In genomic region chr20:25033250-25033940, GRCh38 we compare ENCODE assay signal across 10 cellular contexts. TPM values are rescaled to one million over a fixed set of nuclear protein-coding genes. Genes with fewer than 3 reads are reported as not detected.
DNase-seq lines count a peak whose midpoint lies in the region; ATAC-seq and TF ChIP-seq lines count a peak whose summit lies in the region.
"Had no signal": no experiment of that assay in that cellular context is flagged by ENCODE, and none has a peak within 500 bp of the region (broad histone marks: within the 10 kb centered on the region; RNA-seq: fewer than 3 reads in every experiment).

No MANE protein-coding gene starts in this region.

- H3K27ac ChIP-seq in hepatocyte (peak overlapping the region; percentile 46), spleen (peak overlapping the region in 6 of 8 donors; percentile 5 to 38 (median 28)), tibial artery (peak overlapping the region in 1 of 2 donors; percentile 22)

- peak; percentile 7 for DNase-seq in NCI-H1048 (lab: John Stamatoyannopoulos, UW)
- DNase-seq in activated B cell treated with CpG ODN at 0.5 μM for 24 hours = no peak
- DNase-seq in hepatocyte (ENCODE audit: low spot score) = peak; percentile 50
- DNase-seq in spleen = peak; percentile 8
- DNase-seq in tibial artery = no peak
- no peak for DNase-seq in kidney tubule cell (ENCODE audit: low spot score)
- no peak for DNase-seq in activated T-cell treated with anti-CD3 and anti-CD28 coated beads, Interleukin-2, amount 50 U/mL, for 72 hours

- H3K4me2 ChIP-seq in hepatocyte = peak overlapping the region; percentile 3

- H3K36me3 ChIP-seq in hepatocyte (replicated peaks; ENCODE audit: insufficient read depth, low read depth) = no peaks in the 10 kb centered on the region
- H3K36me3 ChIP-seq in spleen = peaks cover 0 to 50% (median 16%) of the 10 kb centered on the region in 6 donors
- peaks cover 10 to 15% (median 14%) of the 10 kb centered on the region in 3 donors for H3K36me3 ChIP-seq in tibial artery

- H3K27me3 Mint-ChIP-seq in activated B cell treated with CpG ODN at 0.5 μM for 24 hours = no peaks in the 10 kb centered on the region
- no peaks in the 10 kb centered on the region for H3K27me3 Mint-ChIP-seq in activated T-cell treated with anti-CD3 and anti-CD28 coated beads, Interleukin-2, amount 50 U/mL, for 72 hours (ENCODE audit: low read depth)

- H3K4me3 Mint-ChIP-seq in activated B cell treated with CpG ODN at 0.5 μM for 24 hours = no peak overlapping the region
- H3K4me3 Mint-ChIP-seq in activated T-cell treated with anti-CD3 and anti-CD28 coated beads, Interleukin-2, amount 50 U/mL, for 72 hours = no peak overlapping the region

- H3K4me1 ChIP-seq in hepatocyte (ENCODE audit: insufficient read depth) (peaks cover 35% of the 10 kb centered on the region), spleen (peaks cover 29 to 75% (median 45%) of the 10 kb centered on the region in 6 donors), tibial artery (peaks cover 2 to 52% (median 36%) of the 10 kb centered on the region in 4 donors)

- H3K27ac Mint-ChIP-seq in activated B cell treated with CpG ODN at 0.5 μM for 24 hours = peak overlapping the region; percentile 46
- no peak overlapping the region for H3K27ac Mint-ChIP-seq in activated T-cell treated with anti-CD3 and anti-CD28 coated beads, Interleukin-2, amount 50 U/mL, for 72 hours
- H3K27ac Mint-ChIP-seq: activated naive CD4-positive, alpha-beta T cell treated with anti-CD3 and anti-CD28 coated beads, Interleukin-2, amount 50 U/mL, for 72 hours had no signal

- H3K9me2 ChIP-seq in hepatocyte (replicated peaks; ENCODE audit: insufficient read depth) = no peaks in the 10 kb centered on the region

- no peak for TF ChIP-seq POLR2A in spleen (IDR thresholded peaks at IDR 0.05)

- H3K9me3 ChIP-seq in hepatocyte (ENCODE audit: low read depth) (no peaks in the 10 kb centered on the region), spleen (no peaks in the 10 kb centered on the region), tibial artery (no peaks in the 10 kb centered on the region)

- H2AFZ ChIP-seq in hepatocyte = no peak overlapping the region

- intact Hi-C loops in activated B cell treated with CpG ODN at 0.5 μM for 24 hours (cut with micrococcal nuclease) (no loop called here), spleen (cut with DNase I; ENCODE audit: low total_unique reads) (no loop called here), tibial artery (cut with DNase I; ENCODE audit: low total_unique reads) (no loop called here)

- no peak for TF ChIP-seq CTCF in activated B cell treated with CpG ODN at 0.5 μM for 24 hours (IDR thresholded peaks at IDR 0.05)
- no peak for TF ChIP-seq CTCF in hepatocyte (IDR thresholded peaks at IDR 0.05; ENCODE audit: poor library complexity)
- TF ChIP-seq CTCF in spleen (IDR thresholded peaks at IDR 0.05 in 8 of 11, conservative IDR thresholded peaks at IDR 0.05 in 3 of 11) = no peak
- no peak for TF ChIP-seq CTCF in tibial artery (IDR thresholded peaks at IDR 0.05)

- H3K27me3 ChIP-seq in hepatocyte (no peaks in the 10 kb centered on the region), spleen (replicated peaks in 1 of 7) (no peaks in the 10 kb centered on the region), tibial artery (no peaks in the 10 kb centered on the region)

- CTCF ChIA-PET in activated B cell treated with CpG ODN at 0.5 μM for 24 hours (lab: Charles Lee) = interaction anchor here (0.8 kb wide), 1 partner anchor 38 kb away, joined by 3 read pairs; no protein-coding TSS in a partner anchor

- H3K4me3 ChIP-seq in hepatocyte = no peak overlapping the region
- H3K4me3 ChIP-seq in spleen = no peak overlapping the region
- no peak overlapping the region for H3K4me3 ChIP-seq in tibial artery

- H4K20me1 ChIP-seq in hepatocyte (ENCODE audit: insufficient read depth, poor library complexity, severe bottlenecking) = peaks cover 2% of the 10 kb centered on the region

- H3K4me1 Mint-ChIP-seq in activated B cell treated with CpG ODN at 0.5 μM for 24 hours = peaks cover 54% of the 10 kb centered on the region
- peaks cover 36% of the 10 kb centered on the region for H3K4me1 Mint-ChIP-seq in activated T-cell treated with anti-CD3 and anti-CD28 coated beads, Interleukin-2, amount 50 U/mL, for 72 hours (ENCODE audit: low read depth)

- H3K36me3 Mint-ChIP-seq in activated B cell treated with CpG ODN at 0.5 μM for 24 hours (ENCODE audit: low read depth) = peaks cover 42% of the 10 kb centered on the region
- peaks cover 0 to 3% of the 10 kb centered on the region in 2 donors for H3K36me3 Mint-ChIP-seq in activated T-cell treated with anti-CD3 and anti-CD28 coated beads, Interleukin-2, amount 50 U/mL, for 72 hours (ENCODE audit: insufficient read depth in 2 of 2)
- H3K36me3 Mint-ChIP-seq: activated naive CD4-positive, alpha-beta T cell treated with anti-CD3 and anti-CD28 coated beads, Interleukin-2, amount 50 U/mL, for 72 hours had no signal

- POLR2A ChIA-PET in activated B cell treated with CpG ODN at 0.5 μM for 24 hours (lab: Charles Lee) = interaction anchor here (0.9 to 1.2 kb wide), 3 partner anchors 20 to 32 kb away, joined by 3 read pairs; partner anchors contain the start of gene ACSS1

- H3K79me2 ChIP-seq in hepatocyte = peaks cover 18% of the 10 kb centered on the region

- ATAC-seq in activated B cell treated with CpG ODN at 0.5 μM for 24 hours (ENCODE audit: low read depth) (no peak), HG02571 (IDR thresholded peaks at IDR 0.05; ENCODE audit: unreplicated experiment) (no peak)
- no peak for ATAC-seq in activated T-cell treated with anti-CD3 and anti-CD28 coated beads, Interleukin-2, amount 50 U/mL, for 72 hours (replicated peaks in 1 of 2)
- ATAC-seq: activated CD4-positive, CD25-positive, alpha-beta regulatory T cell treated with anti-CD3 and anti-CD28 coated beads, Interleukin-2, amount 50 U/mL, for 24 hours; activated naive CD4-positive, alpha-beta T cell treated with anti-CD3 and anti-CD28 coated beads, Interleukin-2, amount 50 U/mL, for 72 hours had no signal

- WGBS in hepatocyte (ENCODE audit: low lambda C conversion rate, missing lambda C conversion rate) = 57% methylated on average over 7 of the region's 7 CpGs
- WGBS in spleen, 5 donors = 65 to 78% (median 72%) methylated on average over 7 of the region's 7 CpGs

- H3K9me3 Mint-ChIP-seq in activated B cell treated with CpG ODN at 0.5 μM for 24 hours = no peaks in the 10 kb centered on the region
- no peaks in the 10 kb centered on the region for H3K9me3 Mint-ChIP-seq in activated T-cell treated with anti-CD3 and anti-CD28 coated beads, Interleukin-2, amount 50 U/mL, for 72 hours
- H3K9me3 Mint-ChIP-seq: activated naive CD4-positive, alpha-beta T cell treated with anti-CD3 and anti-CD28 coated beads, Interleukin-2, amount 50 U/mL, for 72 hours had no signal

RNA-seq across cellular contexts. Expression of gene ACSS1, which starts 24.5 kb away (rescaled TPM):
- total RNA-seq in activated B cell treated with CpG ODN at 0.5 μM for 24 hours (30.5 and 34.4 TPM in 2 replicates), hepatocyte (20.5 and 22.2 TPM in 2 replicates), spleen (10 to 100 TPM; 34.0 to 50.8 (median 41.3) TPM)
- polyA plus RNA-seq in hepatocyte (28.2 and 37.7 TPM in 2 replicates), spleen (10 to 100 TPM; 20.3 to 26.8 (median 26.3) TPM)
- 10 to 100 TPM; 18.2 to 23.8 TPM for total RNA-seq in activated T-cell treated with anti-CD3 and anti-CD28 coated beads, Interleukin-2, amount 50 U/mL, for 72 hours

RNA-seq across cellular contexts. Expression of gene APMAP, which starts 40.8 kb away (rescaled TPM):
- 22.3 and 24.9 TPM in 2 replicates for total RNA-seq in activated B cell treated with CpG ODN at 0.5 μM for 24 hours
- 97.7 and 110 TPM in 2 replicates for total RNA-seq in hepatocyte
- 123 and 125 TPM in 2 replicates for polyA plus RNA-seq in hepatocyte
- 100 to 1,000 TPM in 1 of 7 donors, 10 to 100 TPM in 6; 57.9 to 104 (median 78.8) TPM for total RNA-seq in spleen
- polyA plus RNA-seq in spleen = 10 to 100 TPM; 26.5 to 36.0 (median 31.5) TPM
- total RNA-seq in activated T-cell treated with anti-CD3 and anti-CD28 coated beads, Interleukin-2, amount 50 U/mL, for 72 hours = 10 to 100 TPM; 65.2 to 70.2 TPM

RNA-seq across cellular contexts. Expression of gene VSX1, which starts 48.5 kb away (rescaled TPM):
- total RNA-seq in activated B cell treated with CpG ODN at 0.5 μM for 24 hours = not detected in 2 replicates
- total RNA-seq in hepatocyte = not detected in 2 replicates
- polyA plus RNA-seq in hepatocyte = not detected in 2 replicates
- total RNA-seq in spleen = not detected
- polyA plus RNA-seq in spleen = not detected
- total RNA-seq in activated T-cell treated with anti-CD3 and anti-CD28 coated beads, Interleukin-2, amount 50 U/mL, for 72 hours = under 1 TPM in 1 of 2 donors, not detected in 1; 0.12 TPM
- total RNA-seq: activated naive CD4-positive, alpha-beta T cell treated with anti-CD3 and anti-CD28 coated beads, Interleukin-2, amount 50 U/mL, for 72 hours had no signal

Comparison
In these comparisons a context has a peak if more than half of its experiments do, and no peak if none do; other contexts are left out.
1. DNase-seq: peak in NCI-H1048 (single experiment), hepatocyte (single experiment) and spleen (single experiment); none in activated B cell treated with CpG ODN at 0.5 μM for 24 hours (single experiment), tibial artery (0 of 2), kidney tubule cell (single experiment) and activated T-cell treated with anti-CD3 and anti-CD28 coated beads, Interleukin-2, amount 50 U/mL, for 72 hours (0 of 2).